9 cellular contexts compared by ENCODE assay signal in the genomic region with DNA sequence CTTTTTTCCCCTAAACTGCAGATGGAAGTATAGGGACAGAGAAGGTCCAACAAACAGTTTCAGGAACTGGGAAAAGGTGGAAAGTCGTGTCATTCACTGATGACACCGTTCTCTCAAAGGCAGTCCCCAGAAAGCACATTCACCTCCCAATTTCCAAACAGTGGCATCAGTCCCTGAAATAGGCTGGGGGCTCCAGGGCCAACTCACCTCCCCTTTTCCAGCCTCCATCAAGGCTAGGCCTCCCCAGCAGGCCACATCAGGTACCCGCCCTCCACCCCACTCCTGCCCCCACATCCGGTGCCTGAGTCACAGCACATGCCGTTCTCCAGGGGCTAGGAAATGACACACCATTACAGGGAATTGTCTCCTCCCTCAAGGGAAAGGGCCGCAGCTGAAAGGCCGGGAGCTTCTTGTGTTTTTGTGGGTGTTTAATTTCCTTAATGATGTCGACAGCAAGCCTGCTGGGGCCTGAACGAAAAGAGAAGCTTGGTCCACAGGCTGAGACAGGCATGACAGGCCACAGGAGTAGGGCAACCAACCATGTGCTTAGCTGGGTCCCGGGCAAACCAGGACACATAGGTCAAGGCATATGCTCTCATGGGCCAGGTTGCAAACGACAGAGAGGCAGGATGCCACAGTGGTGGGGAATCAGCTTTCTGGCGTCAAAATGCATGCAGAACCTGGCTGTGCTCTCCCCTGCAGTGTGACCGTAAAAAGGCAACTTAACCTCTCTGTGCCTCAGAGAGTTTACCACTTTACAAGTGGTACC. TPM values are rescaled to one million over a fixed set of nuclear protein-coding genes. Genes with fewer than 3 reads are reported as not detected.
DNase-seq lines count a peak whose midpoint lies in the region; ATAC-seq and TF ChIP-seq lines count a peak whose summit lies in the region.
"Had no signal": no experiment of that assay in that cellular context is flagged by ENCODE, and none has a peak within 500 bp of the region (broad histone marks: within the 10 kb centered on the region; RNA-seq: fewer than 3 reads in every experiment).

No MANE protein-coding gene starts in this region.

- H3K27ac ChIP-seq in left lung = peak overlapping the region; percentile 94 to 98

- H3K4me3 Mint-ChIP-seq in chondrocyte (ENCODE audit: unreplicated experiment) = no peak overlapping the region

- DNase-seq in BJ (ENCODE audit: low read depth) = peak; percentile 79
- peak; percentile 100 for DNase-seq in M059J (ENCODE audit: low read depth)
- peak; percentile 30 for DNase-seq in activated CD4-positive, alpha-beta T cell treated with anti-CD3 and anti-CD28 coated beads for 1 hour
- DNase-seq in chondrocyte (ENCODE audit: low spot score) = no peak
- peak; percentile 82 to 89 for DNase-seq in left lung
- DNase-seq in stimulated activated CD4-positive, alpha-beta T cell treated with anti-CD3 and anti-CD28 coated beads, Interleukin-4, amount 100 ng/mL, for 1 hour = peak; percentile 68
- no peak for DNase-seq in NK-92 treated with Interleukin-12 subunit alpha and Interleukin-12 subunit beta, amount 100 ng/mL, for 24 hours (lab: John Stamatoyannopoulos, UW)

- H3K27me3 ChIP-seq in BJ (ENCODE audit: control insufficient read depth, insufficient read depth, low read length) (no peaks in the 10 kb centered on the region), left lung (no peaks in the 10 kb centered on the region)

- H3K4me1 ChIP-seq in left lung = peaks cover 57 to 90% of the 10 kb centered on the region in 2 donors

- H3K4me1 Mint-ChIP-seq in chondrocyte (ENCODE audit: low read depth) = peaks cover 74% of the 10 kb centered on the region

- H3K4me3 ChIP-seq in BJ (ENCODE audit: low read depth, low read length) (no peak overlapping the region), left lung (no peak overlapping the region)

- POLR2A ChIA-PET in BJ (lab: Charles Lee) = interaction anchor here (0.7 to 3.6 kb wide), 4 partner anchors 39 to 67 kb away, joined by 5 to 22 read pairs (median 12); partner anchors contain the start of gene ZMYND8

- CTCF ChIA-PET in BJ (lab: Yijun Ruan, JAX) = interaction anchor here (0.5 to 2.4 kb wide), 9 partner anchors 13 to 251 kb away, joined by 3 to 9 read pairs (median 3); partner anchors contain the start of gene ZMYND8

- H3K9me3 Mint-ChIP-seq in chondrocyte (ENCODE audit: low read depth) = no peaks in the 10 kb centered on the region

- H3K36me3 ChIP-seq in BJ (ENCODE audit: control insufficient read depth, insufficient read depth, low read length) (peaks cover 2% of the 10 kb centered on the region; the same call in 1 of the 2 replicates), left lung (no peaks in the 10 kb centered on the region)

- no peaks in the 10 kb centered on the region for H3K27me3 Mint-ChIP-seq in chondrocyte (ENCODE audit: low read depth)

- H3K9me3 ChIP-seq in left lung = no peaks in the 10 kb centered on the region
- H3K9me3 ChIP-seq: HAP-1 had no signal

- H3K27ac Mint-ChIP-seq in chondrocyte (ENCODE audit: unreplicated experiment) = peak overlapping the region; percentile 99

- ATAC-seq in left lung = peak; percentile 42
- ATAC-seq in HG03520 (IDR thresholded peaks at IDR 0.05; ENCODE audit: unreplicated experiment) = no peak

- peaks cover 2% of the 10 kb centered on the region for H3K36me3 Mint-ChIP-seq in chondrocyte (ENCODE audit: low read depth)

- intact Hi-C loops in left lung (cut with DNase I) = loop anchor here in 1 of 2 donors (10.0 kb wide), 1 partner anchor 57 kb away; no protein-coding TSS in a partner anchor

- no peak for TF ChIP-seq CTCF in BJ (IDR thresholded peaks at IDR 0.05; ENCODE audit: insufficient read depth, low read depth, low read length)
- no peak for TF ChIP-seq CTCF in chondrocyte (IDR thresholded peaks at IDR 0.05)
- TF ChIP-seq CTCF in left lung (IDR thresholded peaks at IDR 0.05) = peak in 1 of 2 donors; percentile 7

RNA-seq across cellular contexts. Expression of gene ZMYND8, which starts 39.2 kb away (rescaled TPM):
- 11.8 and 12.7 TPM in 2 replicates for polyA plus RNA-seq in BJ (2011; rRNA removed)
- polyA minus RNA-seq in BJ (2011; rRNA and poly(A)+ RNA removed) = 13.3 and 14.7 TPM in 2 replicates
- total RNA-seq in M059J (2014; rRNA removed; shearing (Covaris generic)) = 23.6 and 49.6 TPM in 2 replicates
- 31.9 to 35.0 TPM (median 33.8 TPM) in 3 replicates for total RNA-seq in chondrocyte
- total RNA-seq in left lung = 10 to 100 TPM; 38.9 to 39.8 TPM

Comparison
In these comparisons a context has a peak if more than half of its experiments do, and no peak if none do; other contexts are left out.
1. DNase-seq: peak in BJ (single experiment), M059J (single experiment), activated CD4-positive, alpha-beta T cell treated with anti-CD3 and anti-CD28 coated beads for 1 hour (single experiment), left lung (2 of 2) and stimulated activated CD4-positive, alpha-beta T cell treated with anti-CD3 and anti-CD28 coated beads, Interleukin-4, amount 100 ng/mL, for 1 hour (single experiment); none in chondrocyte (single experiment) and NK-92 treated with Interleukin-12 subunit alpha and Interleukin-12 subunit beta, amount 100 ng/mL, for 24 hours (single experiment).